20 cellular contexts compared by ENCODE assay signal in the genomic region with DNA sequence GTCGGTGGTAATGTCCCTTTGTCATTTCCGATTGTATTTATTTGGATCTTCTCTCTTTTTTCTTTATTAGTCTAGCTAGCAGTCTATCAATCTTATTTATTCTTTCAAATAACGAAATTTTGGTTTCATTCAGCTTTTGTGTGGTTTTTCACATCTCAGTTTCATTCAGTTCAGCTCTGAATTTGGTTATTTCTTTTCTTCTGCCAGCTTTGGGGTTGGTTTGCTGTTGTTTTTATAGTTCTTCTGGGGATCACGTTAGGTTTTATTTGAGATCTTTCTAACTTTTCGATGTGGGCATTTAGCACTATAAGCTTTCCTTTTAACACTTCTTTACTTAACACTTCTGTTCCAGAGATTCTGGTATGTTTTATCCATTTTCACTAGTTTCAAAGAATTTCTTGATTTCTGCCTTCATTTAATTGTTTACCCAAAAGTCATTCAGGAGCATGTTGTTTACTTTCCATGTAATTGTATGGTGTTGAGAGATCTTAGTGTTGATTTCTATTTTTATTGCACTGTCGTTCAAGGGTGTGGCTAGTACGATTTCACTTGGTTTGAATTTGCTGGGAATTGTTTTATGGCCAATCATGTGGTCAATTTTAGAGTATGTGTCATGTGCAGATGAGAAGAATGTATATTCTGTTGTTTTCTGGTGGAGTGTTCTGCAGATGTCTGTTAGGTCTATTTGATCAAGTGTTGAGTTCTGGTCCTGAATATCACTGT. TPM values are rescaled to one million over a fixed set of nuclear protein-coding genes. Genes with fewer than 3 reads are reported as not detected.
A peak's percentile ranks its signal among the peaks of the same experiment; 100 is the strongest.
DNase-seq lines count a peak whose midpoint lies in the region; ATAC-seq, FAIRE-seq and TF ChIP-seq lines count a peak whose summit lies in the region.
"Had no signal": no experiment of that assay in that cellular context is flagged by ENCODE, and none has a peak within 500 bp of the region (broad histone marks: within the 10 kb centered on the region; RNA-seq: fewer than 3 reads in every experiment).

No MANE protein-coding gene starts in this region.

- no peaks in the 10 kb centered on the region for H3K9me1 ChIP-seq in K562 (ENCODE audit: control insufficient read depth, insufficient read depth, low read length)

- POLR2A ChIA-PET in K562 (lab: Yijun Ruan, JAX), result no interaction called here

- CTCF ChIA-PET in K562 (lab: Yijun Ruan, JAX; ENCODE audit: low intra/inter-chr PET ratio), result no interaction called here

- no peaks in the 10 kb centered on the region for H3K36me3 Mint-ChIP-seq in activated CD4-positive, alpha-beta T cell treated with anti-CD3 and anti-CD28 coated beads, Interleukin-2, amount 10 ng/mL, durations not matched to agents 24 days and 14 days (ENCODE audit: low read depth)
- H3K36me3 Mint-ChIP-seq in glutamatergic neuron (ENCODE audit: unreplicated experiment), result no peaks in the 10 kb centered on the region
- H3K36me3 Mint-ChIP-seq: CD4-positive, CD25-positive, alpha-beta regulatory T cell had no signal

- no peak for TF ChIP-seq EP300 in K562 (IDR thresholded peaks at IDR 0.05; ENCODE audit: low read length)

- no peak overlapping the region for H3K4me3 Mint-ChIP-seq in activated CD4-positive, alpha-beta T cell treated with anti-CD3 and anti-CD28 coated beads, Interleukin-2, amount 10 ng/mL, durations not matched to agents 24 days and 14 days
- H3K4me3 Mint-ChIP-seq in glutamatergic neuron (ENCODE audit: unreplicated experiment), result no peak overlapping the region
- H3K4me3 Mint-ChIP-seq: CD4-positive, CD25-positive, alpha-beta regulatory T cell; CD8-positive, alpha-beta memory T cell; H9 had no signal

- peak; percentile 9 for FAIRE-seq in GM12891 (lab: Jason Lieb, UNC)
- no peak for FAIRE-seq in K562 (lab: Jason Lieb, UNC)
- FAIRE-seq: D721Med, G401.6 had no signal

- peak overlapping the region; percentile 1; the same call in 1 of the 2 replicates for H3K4me2 ChIP-seq in MM.1S (ENCODE audit: low read depth, low read length)
- no peak overlapping the region for H3K4me2 ChIP-seq in K562 (ENCODE audit: insufficient read depth, low read length)

- H3K36me3 ChIP-seq in MM.1S (replicated peaks; ENCODE audit: insufficient read depth, low read length), result no peaks in the 10 kb centered on the region
- no peaks in the 10 kb centered on the region for H3K36me3 ChIP-seq in K562 (ENCODE audit: control insufficient read depth, insufficient read depth, low read length)
- H3K36me3 ChIP-seq: BE2C had no signal

- TF ChIP-seq CTCF in MM.1S (IDR thresholded peaks at IDR 0.05; ENCODE audit: low read length) (no peak), K562 (IDR thresholded peaks at IDR 0.05 in 2 of 3, conservative IDR thresholded peaks at IDR 0.05 in 1 of 3; ENCODE audit: insufficient read depth in 2 of 3, low read depth in 1 of 3, low read length in 3 of 3) (no peak), glutamatergic neuron (IDR thresholded peaks at IDR 0.05; ENCODE audit: partially characterized antibody, unreplicated experiment) (no peak)

- no peak for DNase-seq in GM12891 (ENCODE audit: insufficient read length, low spot score)
- DNase-seq in MM.1S, result peak; percentile 15
- no peak for DNase-seq in K562 (ENCODE audit: extremely low read depth in 1 of 4, low spot score in 3 of 4)
- no peak for DNase-seq in left colon
- no peak for DNase-seq in activated CD4-positive, alpha-beta T cell treated with anti-CD3 and anti-CD28 coated beads, Interleukin-2, amount 10 ng/mL, durations not matched to agents 24 days and 14 days
- no peak for DNase-seq in left ventricle myocardium superior
- no peak for DNase-seq in NCI-H526 (lab: John Stamatoyannopoulos, UW)
- DNase-seq in glutamatergic neuron, result no peak
- DNase-seq: ACHN; BE2C; C1 segment of cervical spinal cord; Caco-2; CD4-positive, CD25-positive, alpha-beta regulatory T cell; CD8-positive, alpha-beta memory T cell; GOT3; H9 had no signal

- H2AFZ ChIP-seq in MM.1S (ENCODE audit: low read length) (no peak overlapping the region), K562 (ENCODE audit: low read depth, low read length) (no peak overlapping the region)

- H3K9ac ChIP-seq in MM.1S (ENCODE audit: low read length) (no peak overlapping the region), K562 (ENCODE audit: insufficient read depth in 1 of 2, low read depth in 2 of 2, low read length in 2 of 2) (no peak overlapping the region)

- H3K4me3 ChIP-seq in MM.1S (ENCODE audit: low read length) (no peak overlapping the region), K562 (no peak overlapping the region)

- no peak for ATAC-seq in K562
- peak; percentile 99 for ATAC-seq in left colon
- no peak for ATAC-seq in left ventricle myocardium superior

- no peaks in the 10 kb centered on the region for H3K9me3 Mint-ChIP-seq in activated CD4-positive, alpha-beta T cell treated with anti-CD3 and anti-CD28 coated beads, Interleukin-2, amount 10 ng/mL, durations not matched to agents 24 days and 14 days
- no peaks in the 10 kb centered on the region for H3K9me3 Mint-ChIP-seq in glutamatergic neuron (ENCODE audit: unreplicated experiment)

- H4K20me1 ChIP-seq in MM.1S (ENCODE audit: insufficient read depth, low read length) (no peaks in the 10 kb centered on the region), K562 (replicated peaks; ENCODE audit: control insufficient read depth, insufficient read depth, low read length) (no peaks in the 10 kb centered on the region)

- H3K27me3 Mint-ChIP-seq in activated CD4-positive, alpha-beta T cell treated with anti-CD3 and anti-CD28 coated beads, Interleukin-2, amount 10 ng/mL, durations not matched to agents 24 days and 14 days, result peaks cover 16% of the 10 kb centered on the region
- H3K27me3 Mint-ChIP-seq in glutamatergic neuron (ENCODE audit: unreplicated experiment), result peaks cover 2% of the 10 kb centered on the region

- TF ChIP-seq POLR2A in GM12891 (IDR thresholded peaks at IDR 0.05; ENCODE audit: low read depth, low read length), result no peak
- TF ChIP-seq POLR2A in K562 (conservative IDR thresholded peaks at IDR 0.05), result no peak

- 0% methylated on average over 7 of the region's 7 CpGs for WGBS in K562 (ENCODE audit: insufficient coverage, low coverage, missing lambda C conversion rate)

- H3K27ac Mint-ChIP-seq in activated CD4-positive, alpha-beta T cell treated with anti-CD3 and anti-CD28 coated beads, Interleukin-2, amount 10 ng/mL, durations not matched to agents 24 days and 14 days, result no peak overlapping the region
- no peak overlapping the region for H3K27ac Mint-ChIP-seq in glutamatergic neuron (ENCODE audit: unreplicated experiment)
- H3K27ac Mint-ChIP-seq: CD4-positive, CD25-positive, alpha-beta regulatory T cell; CD8-positive, alpha-beta memory T cell; H9 had no signal

- no peaks in the 10 kb centered on the region for H3K9me3 ChIP-seq in MM.1S (replicated peaks; ENCODE audit: insufficient read depth, low read length)
- no peaks in the 10 kb centered on the region for H3K9me3 ChIP-seq in K562 (replicated peaks; ENCODE audit: control insufficient read depth, insufficient read depth, low read depth, low read length)
- H3K9me3 ChIP-seq: BE2C, Caco-2 had no signal

- no peak overlapping the region for H3K27ac ChIP-seq in MM.1S (ENCODE audit: low read length)
- H3K27ac ChIP-seq in K562 (ENCODE audit: extremely low read depth, low read depth, low read length), result no peak overlapping the region

- TF ChIP-seq RAD21 in K562 (CRISPR knock-in tag; conservative IDR thresholded peaks at IDR 0.05 in 1 of 2, IDR thresholded peaks at IDR 0.05 in 1 of 2), result no peak

- H3K4me1 Mint-ChIP-seq in activated CD4-positive, alpha-beta T cell treated with anti-CD3 and anti-CD28 coated beads, Interleukin-2, amount 10 ng/mL, durations not matched to agents 24 days and 14 days, result no peaks in the 10 kb centered on the region
- no peaks in the 10 kb centered on the region for H3K4me1 Mint-ChIP-seq in glutamatergic neuron (ENCODE audit: low read depth, unreplicated experiment)
- H3K4me1 Mint-ChIP-seq: CD4-positive, CD25-positive, alpha-beta regulatory T cell; CD8-positive, alpha-beta memory T cell had no signal

- no peaks in the 10 kb centered on the region; the same call in 1 of the 2 replicates for H3K27me3 ChIP-seq in MM.1S (replicated peaks; ENCODE audit: insufficient read depth, low read length)
- H3K27me3 ChIP-seq in K562 (ENCODE audit: control insufficient read depth in 2 of 2, insufficient read depth in 2 of 2, low read length in 2 of 2), result peaks cover 12 to 13% of the 10 kb centered on the region in 2 experiments; a peak in 3 of 5 replicates
- H3K27me3 ChIP-seq: BE2C had no signal

- intact Hi-C loops in K562 (cut with micrococcal nuclease) (no loop called here), left colon (cut with DNase I, micrococcal nuclease) (no loop called here), left ventricle myocardium superior (cut with micrococcal nuclease) (no loop called here)
- intact Hi-C loops in activated CD4-positive, alpha-beta T cell treated with anti-CD3 and anti-CD28 coated beads, Interleukin-2, amount 10 ng/mL, durations not matched to agents 24 days and 14 days (cut with micrococcal nuclease), result no loop called here

- BruUV-seq in K562 (replicated peaks; lab: Mats Ljungman, UMichigan), result no TSS peak

- in situ Hi-C loops in K562 (cut with MboI), result no loop called here

- H3K9me2 ChIP-seq in MM.1S (replicated peaks; ENCODE audit: insufficient read depth, low read length), result no peaks in the 10 kb centered on the region

- H3K4me1 ChIP-seq in MM.1S (ENCODE audit: low read length), result peaks cover 11% of the 10 kb centered on the region; the same call in 1 of the 2 replicates
- no peaks in the 10 kb centered on the region for H3K4me1 ChIP-seq in K562 (replicated peaks in 1 of 2; ENCODE audit: control insufficient read depth in 2 of 2, insufficient read depth in 2 of 2, low read length in 2 of 2)
- H3K4me1 ChIP-seq: BE2C, Caco-2 had no signal

- H3K79me2 ChIP-seq in MM.1S (ENCODE audit: low read length) (no peaks in the 10 kb centered on the region), K562 (ENCODE audit: control insufficient read depth, insufficient read depth, low read length) (no peaks in the 10 kb centered on the region)

- H3F3A ChIP-seq in MM.1S (ENCODE audit: insufficient read depth, low read length), result no peaks in the 10 kb centered on the region

RNA-seq across cellular contexts. Expression of a gene that starts 7.7 kb away (rescaled TPM):
- polyA plus RNA-seq in GM12891 (2012; ENCODE audit: low read depth, missing spikeins), result not detected
- total RNA-seq in K562 (2011; cell fraction: chromatin; rRNA removed; ENCODE audit: low replicate concordance), result not detected in 2 replicates
- total RNA-seq in K562 (2011; cell fraction: nucleolus; rRNA removed), result not detected in 2 replicates
- not detected in 2 replicates for total RNA-seq in K562 (2011; cell fraction: nucleoplasm; rRNA removed)
- not detected in 2 replicates for total RNA-seq in K562 (2014; rRNA removed)
- total RNA-seq in K562 (2014; rRNA removed; fragmentation: Illumina TruSeq; extraction: Trizol), result not detected in 2 replicates
- not detected in 2 replicates for total RNA-seq in K562 (2015; rRNA removed; fragmentation: Illumina TruSeq; extraction: Trizol)
- total RNA-seq in K562 (2021), result not detected in 2 replicates
- not detected in 2 replicates for polyA plus RNA-seq in K562 (2011; rRNA removed)
- not detected in 2 replicates for polyA plus RNA-seq in K562 (2011; cell fraction: cytosol; rRNA removed)
- not detected in 2 replicates for polyA plus RNA-seq in K562 (2011; cell fraction: nucleus; rRNA removed)
- not detected in 2 replicates for polyA plus RNA-seq in K562 (2012)
- not detected in 2 replicates for polyA plus RNA-seq in K562 (2014; fragmentation: Illumina TruSeq; extraction: Trizol)
- polyA plus RNA-seq in K562 (2014; fragmentation: Nextera tagmentation; extraction: Ambion mirVana), result not detected
- polyA plus RNA-seq in K562 (2014; rRNA removed), result not detected in 2 replicates
- polyA minus RNA-seq in K562 (2011; rRNA and poly(A)+ RNA removed), result not detected in 2 replicates
- not detected in 2 replicates for polyA minus RNA-seq in K562 (2011; cell fraction: cytosol; rRNA and poly(A)+ RNA removed)
- not detected in 2 replicates for polyA minus RNA-seq in K562 (2011; cell fraction: nucleus; rRNA and poly(A)+ RNA removed)
- total RNA-seq in left colon, result not detected
- total RNA-seq in activated CD4-positive, alpha-beta T cell treated with anti-CD3 and anti-CD28 coated beads, Interleukin-2, amount 10 ng/mL, durations not matched to agents 24 days and 14 days, result not detected in 2 replicates
- total RNA-seq in left ventricle myocardium superior, result not detected
- total RNA-seq in glutamatergic neuron (ENCODE audit: unreplicated experiment), result not detected
- total RNA-seq: A172; Caco-2; CD4-positive, CD25-positive, alpha-beta regulatory T cell; CD8-positive, alpha-beta memory T cell; H9; HT-29 had no signal
- polyA plus RNA-seq: CD4-positive, CD25-positive, alpha-beta regulatory T cell; CD8-positive, alpha-beta memory T cell had no signal

RNA-seq across cellular contexts. Expression of a gene that starts 26.2 kb away (rescaled TPM):
- polyA plus RNA-seq in GM12891 (2012; ENCODE audit: low read depth, missing spikeins), result not detected
- not detected in 2 replicates for total RNA-seq in K562 (2011; cell fraction: chromatin; rRNA removed; ENCODE audit: low replicate concordance)
- total RNA-seq in K562 (2011; cell fraction: nucleolus; rRNA removed), result not detected in 2 replicates
- total RNA-seq in K562 (2011; cell fraction: nucleoplasm; rRNA removed), result not detected in 2 replicates
- total RNA-seq in K562 (2014; rRNA removed), result not detected in 2 replicates
- total RNA-seq in K562 (2014; rRNA removed; fragmentation: Illumina TruSeq; extraction: Trizol), result not detected in 2 replicates
- total RNA-seq in K562 (2015; rRNA removed; fragmentation: Illumina TruSeq; extraction: Trizol), result not detected in 2 replicates
- total RNA-seq in K562 (2021), result not detected in 2 replicates
- not detected in 2 replicates for polyA plus RNA-seq in K562 (2011; rRNA removed)
- polyA plus RNA-seq in K562 (2011; cell fraction: cytosol; rRNA removed), result not detected in 2 replicates
- polyA plus RNA-seq in K562 (2011; cell fraction: nucleus; rRNA removed), result not detected in 2 replicates
- polyA plus RNA-seq in K562 (2012), result not detected in 2 replicates
- not detected in 2 replicates for polyA plus RNA-seq in K562 (2014; fragmentation: Illumina TruSeq; extraction: Trizol)
- polyA plus RNA-seq in K562 (2014; fragmentation: Nextera tagmentation; extraction: Ambion mirVana), result not detected
- not detected in 2 replicates for polyA plus RNA-seq in K562 (2014; rRNA removed)
- polyA minus RNA-seq in K562 (2011; rRNA and poly(A)+ RNA removed), result not detected in 2 replicates
- polyA minus RNA-seq in K562 (2011; cell fraction: cytosol; rRNA and poly(A)+ RNA removed), result not detected in 2 replicates
- polyA minus RNA-seq in K562 (2011; cell fraction: nucleus; rRNA and poly(A)+ RNA removed), result not detected in 2 replicates
- total RNA-seq in left colon, result 10 to 100 TPM; 10.4 to 15.7 TPM
- total RNA-seq in activated CD4-positive, alpha-beta T cell treated with anti-CD3 and anti-CD28 coated beads, Interleukin-2, amount 10 ng/mL, durations not matched to agents 24 days and 14 days, result not detected in 2 replicates
- total RNA-seq in left ventricle myocardium superior, result not detected
- total RNA-seq in glutamatergic neuron (ENCODE audit: unreplicated experiment), result not detected
- total RNA-seq: A172; Caco-2; CD4-positive, CD25-positive, alpha-beta regulatory T cell; CD8-positive, alpha-beta memory T cell; H9; HT-29 had no signal
- polyA plus RNA-seq: CD4-positive, CD25-positive, alpha-beta regulatory T cell; CD8-positive, alpha-beta memory T cell had no signal

RNA-seq across cellular contexts. Expression of a gene that starts 58.5 kb away (rescaled TPM):
- 25.4 TPM for polyA plus RNA-seq in GM12891 (2012; ENCODE audit: low read depth, missing spikeins)
- total RNA-seq in K562 (2011; cell fraction: chromatin; rRNA removed; ENCODE audit: low replicate concordance), result 77.0 and 104 TPM in 2 replicates
- 49.2 and 49.6 TPM in 2 replicates for total RNA-seq in K562 (2011; cell fraction: nucleolus; rRNA removed)
- total RNA-seq in K562 (2011; cell fraction: nucleoplasm; rRNA removed), result 50.6 and 77.9 TPM in 2 replicates
- total RNA-seq in K562 (2014; rRNA removed) (51.4 and 59.4 TPM in 2 replicates), K562 (2014; rRNA removed; fragmentation: Illumina TruSeq; extraction: Trizol) (25.0 and 35.2 TPM in 2 replicates), K562 (2015; rRNA removed; fragmentation: Illumina TruSeq; extraction: Trizol) (28.2 and 29.9 TPM in 2 replicates), K562 (2021) (78.1 and 97.9 TPM in 2 replicates), left colon (10 to 100 TPM; 23.1 to 29.3 TPM), left ventricle myocardium superior (11.6 TPM), glutamatergic neuron (ENCODE audit: unreplicated experiment) (48.0 TPM)
- polyA plus RNA-seq in K562 (2011; rRNA removed) (25.2 and 37.0 TPM in 2 replicates), K562 (2014; fragmentation: Illumina TruSeq; extraction: Trizol) (40.9 and 52.0 TPM in 2 replicates), K562 (2014; fragmentation: Nextera tagmentation; extraction: Ambion mirVana) (1 to 10 TPM; 1.1 to 3.3 TPM), K562 (2014; rRNA removed) (41.9 and 46.4 TPM in 2 replicates)
- 28.9 and 42.0 TPM in 2 replicates for polyA plus RNA-seq in K562 (2011; cell fraction: cytosol; rRNA removed)
- polyA plus RNA-seq in K562 (2011; cell fraction: nucleus; rRNA removed), result 66.5 and 106 TPM in 2 replicates
- polyA plus RNA-seq in K562 (2012), result 39.2 and 41.6 TPM in 2 replicates
- 31.3 and 39.8 TPM in 2 replicates for polyA minus RNA-seq in K562 (2011; rRNA and poly(A)+ RNA removed)
- 62.3 and 71.7 TPM in 2 replicates for polyA minus RNA-seq in K562 (2011; cell fraction: cytosol; rRNA and poly(A)+ RNA removed)
- polyA minus RNA-seq in K562 (2011; cell fraction: nucleus; rRNA and poly(A)+ RNA removed), result 29.8 and 46.9 TPM in 2 replicates
- 95.0 and 102 TPM in 2 replicates for total RNA-seq in activated CD4-positive, alpha-beta T cell treated with anti-CD3 and anti-CD28 coated beads, Interleukin-2, amount 10 ng/mL, durations not matched to agents 24 days and 14 days

RNA-seq across cellular contexts. Expression of a gene that starts 59.7 kb away (rescaled TPM):
- not detected for polyA plus RNA-seq in GM12891 (2012; ENCODE audit: low read depth, missing spikeins)
- total RNA-seq in K562 (2011; cell fraction: chromatin; rRNA removed; ENCODE audit: low replicate concordance), result not detected in 2 replicates
- not detected in 2 replicates for total RNA-seq in K562 (2011; cell fraction: nucleolus; rRNA removed)
- total RNA-seq in K562 (2011; cell fraction: nucleoplasm; rRNA removed), result not detected in 2 replicates
- total RNA-seq in K562 (2014; rRNA removed) (not detected in 2 replicates), K562 (2014; rRNA removed; fragmentation: Illumina TruSeq; extraction: Trizol) (not detected in 2 replicates), K562 (2015; rRNA removed; fragmentation: Illumina TruSeq; extraction: Trizol) (not detected in 2 replicates), K562 (2021) (not detected in 2 replicates), left colon (not detected), left ventricle myocardium superior (4.0 TPM), glutamatergic neuron (ENCODE audit: unreplicated experiment) (not detected)
- polyA plus RNA-seq in K562 (2011; rRNA removed) (not detected in 2 replicates), K562 (2014; fragmentation: Illumina TruSeq; extraction: Trizol) (not detected in 2 replicates), K562 (2014; fragmentation: Nextera tagmentation; extraction: Ambion mirVana) (not detected), K562 (2014; rRNA removed) (not detected in 2 replicates)
- polyA plus RNA-seq in K562 (2011; cell fraction: cytosol; rRNA removed), result not detected in 2 replicates
- polyA plus RNA-seq in K562 (2011; cell fraction: nucleus; rRNA removed), result not detected in 2 replicates
- not detected in 2 replicates for polyA plus RNA-seq in K562 (2012)
- not detected in 2 replicates for polyA minus RNA-seq in K562 (2011; rRNA and poly(A)+ RNA removed)
- polyA minus RNA-seq in K562 (2011; cell fraction: cytosol; rRNA and poly(A)+ RNA removed), result not detected in 2 replicates
- not detected in 2 replicates for polyA minus RNA-seq in K562 (2011; cell fraction: nucleus; rRNA and poly(A)+ RNA removed)
- total RNA-seq in activated CD4-positive, alpha-beta T cell treated with anti-CD3 and anti-CD28 coated beads, Interleukin-2, amount 10 ng/mL, durations not matched to agents 24 days and 14 days, result not detected in 2 replicates
- total RNA-seq: A172; Caco-2; CD4-positive, CD25-positive, alpha-beta regulatory T cell; CD8-positive, alpha-beta memory T cell; H9; HT-29 had no signal
- polyA plus RNA-seq: CD4-positive, CD25-positive, alpha-beta regulatory T cell; CD8-positive, alpha-beta memory T cell had no signal

Comparison
In these comparisons a context has a peak if more than half of its experiments do, and no peak if none do; other contexts are left out.
1. RNA of a gene that starts 26.2 kb away (total RNA-seq): 10.4 to 15.7 TPM in left colon; not detected in K562, not detected in activated CD4-positive, alpha-beta T cell treated with anti-CD3 and anti-CD28 coated beads, Interleukin-2, amount 10 ng/mL, durations not matched to agents 24 days and 14 days, not detected in left ventricle myocardium superior (single experiment) and not detected in glutamatergic neuron (single experiment); every median in the first group is over 10 times any median in the second.